ENCODE assay signal across 9 cellular contexts in genomic region chr13:110306960-110307696, GRCh38. TPM values are rescaled to one million over a fixed set of nuclear protein-coding genes. Genes with fewer than 3 reads are reported as not detected.
DNase-seq lines count a peak whose midpoint lies in the region; ATAC-seq lines count a peak whose summit lies in the region.
"Had no signal": no experiment of that assay in that cellular context is flagged by ENCODE, and none has a peak within 500 bp of the region (broad histone marks: within the 10 kb centered on the region; RNA-seq: fewer than 3 reads in every experiment).

Gene COL4A1 (minus strand): TSS chr13:110307157. CDS start chr13:110307027, 130 bp downstream.
Gene COL4A2 (plus strand): TSS chr13:110307284. CDS start chr13:110307904, 620 bp downstream.

- H3K27ac ChIP-seq in ACC112 (ENCODE audit: low read depth, low read length) = peak within 1 kb of the TSS; percentile 67
- peak within 1 kb of the TSS; percentile 85 for H3K27ac ChIP-seq in muscle layer of duodenum (ENCODE audit: low read length)

- peaks cover 5% of the 10 kb centered on the region for H3K4me1 Mint-ChIP-seq in activated CD8-positive, alpha-beta T cell treated with anti-CD3 and anti-CD28 coated beads, Interleukin-2, amount 10 ng/mL, durations not matched to agents 7 days and 5 days (ENCODE audit: low read depth)

- CTCF ChIA-PET in activated CD8-positive, alpha-beta T cell treated with anti-CD3 and anti-CD28 coated beads, Interleukin-2, amount 10 ng/mL, durations not matched to agents 7 days and 5 days (lab: Charles Lee) = no interaction called here

- H3K9me3 ChIP-seq in muscle layer of duodenum (ENCODE audit: control insufficient read depth in 1 of 2, low read length in 2 of 2) = no peaks in the 10 kb centered on the region

- H3K79me2 ChIP-seq in ACC112 (ENCODE audit: control insufficient read depth, insufficient read depth, low read length, unreplicated experiment) = peaks cover 99% of the 10 kb centered on the region

- no peak within 1 kb of the TSS for H3K4me3 Mint-ChIP-seq in activated CD8-positive, alpha-beta T cell treated with anti-CD3 and anti-CD28 coated beads, Interleukin-2, amount 10 ng/mL, durations not matched to agents 7 days and 5 days
- H3K4me3 Mint-ChIP-seq: stimulated activated naive CD8-positive, alpha-beta T cell treated with anti-CD3 and anti-CD28 coated beads, Interleukin-15, Interleukin-2, amounts not matched to agents 100 ng/mL and 50 ng/mL, for 24 hours had no signal

- peak within 1 kb of the TSS; percentile 91 for H3K4me3 ChIP-seq in ACC112 (ENCODE audit: low read depth, low read length)
- H3K4me3 ChIP-seq in muscle layer of duodenum (ENCODE audit: low read depth in 1 of 2, low read length in 2 of 2) = peak within 1 kb of the TSS; percentile 83 to 91

- H2AFZ ChIP-seq in ACC112 (ENCODE audit: low read length, unreplicated experiment) = peak within 1 kb of the TSS; percentile 5

- no peak within 1 kb of the TSS for H3K27ac Mint-ChIP-seq in activated CD8-positive, alpha-beta T cell treated with anti-CD3 and anti-CD28 coated beads, Interleukin-2, amount 10 ng/mL, durations not matched to agents 7 days and 5 days
- H3K27ac Mint-ChIP-seq: stimulated activated naive CD8-positive, alpha-beta T cell treated with anti-CD3 and anti-CD28 coated beads, Interleukin-15, Interleukin-2, amounts not matched to agents 100 ng/mL and 50 ng/mL, for 24 hours had no signal

- H3K9me3 Mint-ChIP-seq in activated CD8-positive, alpha-beta T cell treated with anti-CD3 and anti-CD28 coated beads, Interleukin-2, amount 10 ng/mL, durations not matched to agents 7 days and 5 days (ENCODE audit: insufficient read depth) = no peaks in the 10 kb centered on the region
- H3K9me3 Mint-ChIP-seq: stimulated activated naive CD8-positive, alpha-beta T cell treated with anti-CD3 and anti-CD28 coated beads, Interleukin-15, Interleukin-2, amounts not matched to agents 100 ng/mL and 50 ng/mL, for 24 hours had no signal

- ATAC-seq in esophagus mucosa = peak; percentile 61
- ATAC-seq in activated CD8-positive, alpha-beta T cell treated with anti-CD3 and anti-CD28 coated beads, Interleukin-2, amount 10 ng/mL, durations not matched to agents 7 days and 5 days = no peak

- H3K36me3 ChIP-seq in ACC112 (ENCODE audit: insufficient read depth, low read length) (peaks cover 15% of the 10 kb centered on the region; the same call in 1 of the 2 replicates), muscle layer of duodenum (ENCODE audit: control insufficient read depth in 1 of 2, insufficient read depth in 2 of 2, low read length in 2 of 2) (peaks cover 0 to 6% of the 10 kb centered on the region in 2 donors)

- peaks cover 6% of the 10 kb centered on the region for H3K36me3 Mint-ChIP-seq in activated CD8-positive, alpha-beta T cell treated with anti-CD3 and anti-CD28 coated beads, Interleukin-2, amount 10 ng/mL, durations not matched to agents 7 days and 5 days (ENCODE audit: low read depth)

- H3K4me1 ChIP-seq in ACC112 (ENCODE audit: control insufficient read depth, insufficient read depth, low read length, unreplicated experiment) (peaks cover 44% of the 10 kb centered on the region), muscle layer of duodenum (ENCODE audit: control insufficient read depth in 1 of 2, insufficient read depth in 2 of 2, low read length in 2 of 2) (peaks cover 0 to 50% of the 10 kb centered on the region in 2 donors)

- peak; percentile 84 for DNase-seq in NCI-H226
- DNase-seq in HuH-7.5 (ENCODE audit: low spot score) = no peak
- no peak for DNase-seq in activated CD8-positive, alpha-beta T cell treated with anti-CD3 and anti-CD28 coated beads, Interleukin-2, amount 10 ng/mL, durations not matched to agents 7 days and 5 days
- no peak for DNase-seq in NCI-H187 treated with DMSO at 0.1 percent for 48 hours (lab: John Stamatoyannopoulos, UW)
- DNase-seq in GF-D8 (lab: John Stamatoyannopoulos, UW) = no peak

- H3K27me3 ChIP-seq in ACC112 (ENCODE audit: insufficient read depth, low read length) = no peaks in the 10 kb centered on the region
- no peaks in the 10 kb centered on the region for H3K27me3 ChIP-seq in muscle layer of duodenum (ENCODE audit: low read depth, low read length)

- POLR2A ChIA-PET in activated CD8-positive, alpha-beta T cell treated with anti-CD3 and anti-CD28 coated beads, Interleukin-2, amount 10 ng/mL, durations not matched to agents 7 days and 5 days (lab: Charles Lee) = no interaction called here

- peaks cover 61% of the 10 kb centered on the region for H3K27me3 Mint-ChIP-seq in activated CD8-positive, alpha-beta T cell treated with anti-CD3 and anti-CD28 coated beads, Interleukin-2, amount 10 ng/mL, durations not matched to agents 7 days and 5 days (ENCODE audit: low read depth)

RNA-seq across cellular contexts. Expression of gene COL4A1, which starts in this region (rescaled TPM):
- 27.5 TPM for total RNA-seq in esophagus mucosa
- total RNA-seq in activated CD8-positive, alpha-beta T cell treated with anti-CD3 and anti-CD28 coated beads, Interleukin-2, amount 10 ng/mL, durations not matched to agents 7 days and 5 days = not detected

RNA-seq across cellular contexts. Expression of gene COL4A2, which starts in this region (rescaled TPM):
- 30.8 TPM for total RNA-seq in esophagus mucosa
- total RNA-seq in activated CD8-positive, alpha-beta T cell treated with anti-CD3 and anti-CD28 coated beads, Interleukin-2, amount 10 ng/mL, durations not matched to agents 7 days and 5 days = not detected

Comparison
In these comparisons a context has a peak if more than half of its experiments do, and no peak if none do; other contexts are left out.
1. RNA of gene COL4A1 (total RNA-seq): 27.5 TPM in esophagus mucosa (single experiment); not detected in activated CD8-positive, alpha-beta T cell treated with anti-CD3 and anti-CD28 coated beads, Interleukin-2, amount 10 ng/mL, durations not matched to agents 7 days and 5 days; every median in the first group is over 10 times any median in the second.
2. RNA of gene COL4A2 (total RNA-seq): 30.8 TPM in esophagus mucosa (single experiment); not detected in activated CD8-positive, alpha-beta T cell treated with anti-CD3 and anti-CD28 coated beads, Interleukin-2, amount 10 ng/mL, durations not matched to agents 7 days and 5 days; every median in the first group is over 10 times any median in the second.